1 cellular context compared by ENCODE assay signal in the genomic region with DNA sequence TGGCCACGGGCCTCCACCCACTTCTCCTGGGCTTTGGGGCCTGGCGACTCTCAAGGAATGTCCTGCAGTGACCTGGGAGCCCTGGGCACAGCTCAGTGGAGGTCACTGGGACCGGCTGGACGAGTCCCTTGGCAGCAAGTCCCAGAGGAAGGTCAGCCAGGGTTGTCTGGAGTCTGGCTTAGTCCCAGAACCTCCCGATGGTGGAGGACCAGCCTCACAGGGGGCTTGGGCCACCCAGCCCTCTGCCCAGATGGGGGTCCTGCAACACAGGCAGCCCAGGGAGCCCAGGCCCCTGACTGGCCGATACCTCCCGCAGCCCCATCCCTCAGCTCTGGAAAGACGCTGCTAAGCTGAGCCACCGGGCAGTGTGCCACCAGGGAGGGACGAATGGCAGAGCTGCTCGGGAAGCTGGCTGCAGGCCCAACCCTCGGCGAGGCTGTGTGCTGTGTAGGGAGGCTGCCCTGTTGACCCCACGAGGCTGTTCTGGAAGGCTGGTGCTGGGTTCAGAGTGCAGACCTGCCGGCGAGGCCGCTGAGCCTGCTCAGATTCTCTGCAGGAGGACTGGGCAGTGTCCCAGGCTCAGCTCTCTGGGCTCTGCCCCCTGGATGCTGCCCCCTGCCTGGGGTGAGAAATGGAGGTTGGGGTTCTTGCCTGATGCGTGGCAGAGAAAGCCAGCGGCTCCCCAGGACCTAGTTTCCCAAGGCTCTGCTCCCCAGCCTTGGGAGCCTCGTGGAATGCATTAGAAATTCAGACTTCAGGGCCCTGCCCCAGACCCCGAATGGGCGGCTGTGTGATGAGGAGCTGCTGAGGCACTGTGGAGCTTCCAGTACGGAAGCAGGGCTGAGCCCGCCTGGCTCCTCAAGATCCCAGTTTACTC.
TF ChIP-seq lines count a peak whose summit lies in the region.

No MANE protein-coding gene starts in this region.

TF ChIP-seq in liver, 16 proteins besides CTCF, POLR2A, EP300 and RAD21 (continued from another document):
- TF ChIP-seq SP1 (IDR thresholded peaks at IDR 0.05) (peak; percentile 92), FOXA1 (IDR thresholded peaks at IDR 0.05) (peak; percentile 62), NR2F2 (IDR thresholded peaks at IDR 0.05) (peak; percentile 99), HNF4G (IDR thresholded peaks at IDR 0.05) (peak; percentile 71), YY1 (IDR thresholded peaks at IDR 0.05) (no peak)
- TF ChIP-seq, protein P1, sequence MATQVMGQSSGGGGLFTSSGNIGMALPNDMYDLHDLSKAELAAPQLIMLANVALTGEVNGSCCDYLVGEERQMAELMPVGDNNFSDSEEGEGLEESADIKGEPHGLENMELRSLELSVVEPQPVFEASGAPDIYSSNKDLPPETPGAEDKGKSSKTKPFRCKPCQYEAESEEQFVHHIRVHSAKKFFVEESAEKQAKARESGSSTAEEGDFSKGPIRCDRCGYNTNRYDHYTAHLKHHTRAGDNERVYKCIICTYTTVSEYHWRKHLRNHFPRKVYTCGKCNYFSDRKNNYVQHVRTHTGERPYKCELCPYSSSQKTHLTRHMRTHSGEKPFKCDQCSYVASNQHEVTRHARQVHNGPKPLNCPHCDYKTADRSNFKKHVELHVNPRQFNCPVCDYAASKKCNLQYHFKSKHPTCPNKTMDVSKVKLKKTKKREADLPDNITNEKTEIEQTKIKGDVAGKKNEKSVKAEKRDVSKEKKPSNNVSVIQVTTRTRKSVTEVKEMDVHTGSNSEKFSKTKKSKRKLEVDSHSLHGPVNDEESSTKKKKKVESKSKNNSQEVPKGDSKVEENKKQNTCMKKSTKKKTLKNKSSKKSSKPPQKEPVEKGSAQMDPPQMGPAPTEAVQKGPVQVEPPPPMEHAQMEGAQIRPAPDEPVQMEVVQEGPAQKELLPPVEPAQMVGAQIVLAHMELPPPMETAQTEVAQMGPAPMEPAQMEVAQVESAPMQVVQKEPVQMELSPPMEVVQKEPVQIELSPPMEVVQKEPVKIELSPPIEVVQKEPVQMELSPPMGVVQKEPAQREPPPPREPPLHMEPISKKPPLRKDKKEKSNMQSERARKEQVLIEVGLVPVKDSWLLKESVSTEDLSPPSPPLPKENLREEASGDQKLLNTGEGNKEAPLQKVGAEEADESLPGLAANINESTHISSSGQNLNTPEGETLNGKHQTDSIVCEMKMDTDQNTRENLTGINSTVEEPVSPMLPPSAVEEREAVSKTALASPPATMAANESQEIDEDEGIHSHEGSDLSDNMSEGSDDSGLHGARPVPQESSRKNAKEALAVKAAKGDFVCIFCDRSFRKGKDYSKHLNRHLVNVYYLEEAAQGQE (IDR thresholded peaks at IDR 0.05), result peak; percentile 53
